Comparison of ENCODE assay signal across 16 cellular contexts in the genomic region with DNA sequence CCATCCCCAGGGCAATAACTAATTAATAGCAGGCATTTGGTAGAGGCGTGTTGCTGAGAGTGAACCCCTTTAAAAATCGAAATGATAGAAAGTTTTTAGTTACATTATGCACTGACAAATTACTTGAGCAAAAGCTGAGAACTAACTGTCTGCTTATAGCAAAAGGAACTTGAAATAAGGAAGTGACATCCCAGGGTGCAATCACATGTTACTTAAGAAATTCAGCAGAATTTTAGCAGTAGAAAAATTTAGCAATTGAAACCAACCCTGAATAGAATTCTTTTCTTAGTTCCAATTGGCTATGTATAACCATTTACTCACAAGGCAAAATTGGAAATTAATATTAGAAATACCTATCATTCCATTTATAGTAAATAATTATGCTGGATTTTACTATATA.
A peak's percentile ranks its signal among the peaks of the same experiment; 100 is the strongest.
DNase-seq lines count a peak whose midpoint lies in the region; ATAC-seq, FAIRE-seq and TF ChIP-seq lines count a peak whose summit lies in the region.
"Had no signal": no experiment of that assay in that cellular context is flagged by ENCODE, and none has a peak within 500 bp of the region (broad histone marks: within the 10 kb centered on the region; RNA-seq: fewer than 3 reads in every experiment).

No MANE protein-coding gene starts in this region.

- no peak overlapping the region for H2AFZ ChIP-seq in K562 (ENCODE audit: low read depth, low read length)

- peak; percentile 28 for ATAC-seq in GM18517 (IDR thresholded peaks at IDR 0.05; ENCODE audit: unreplicated experiment)
- no peak for ATAC-seq in K562
- no peak for ATAC-seq in GM21576 (IDR thresholded peaks at IDR 0.05; ENCODE audit: unreplicated experiment)
- no peak for ATAC-seq in HG02938 (IDR thresholded peaks at IDR 0.05; ENCODE audit: unreplicated experiment)
- ATAC-seq: activated T-cell treated with anti-CD3 and anti-CD28 coated beads, Interleukin-2, amount 50 U/mL, for 72 hours had no signal

- H3K4me3 ChIP-seq in K562 (no peak overlapping the region), transverse colon (no peak overlapping the region), SJCRH30 (no peak overlapping the region)
- H3K4me3 ChIP-seq: adrenal gland had no signal

- BruUV-seq in K562 (replicated peaks; lab: Mats Ljungman, UMichigan) = no TSS peak

- no peak for FAIRE-seq in K562 (lab: Jason Lieb, UNC)
- FAIRE-seq: endothelial cell of umbilical vein had no signal

- TF ChIP-seq POLR2A in K562 (conservative IDR thresholded peaks at IDR 0.05) (no peak), transverse colon (IDR thresholded peaks at IDR 0.05) (no peak)

- 43% methylated on average over 2 of the region's 2 CpGs for WGBS in K562 (ENCODE audit: insufficient coverage, low coverage, missing lambda C conversion rate)
- 62 to 100% methylated on average over 2 of the region's 2 CpGs for WGBS in transverse colon (ENCODE audit: low coverage in 1 of 2), 2 donors

- in situ Hi-C loops in K562 (cut with MboI) (no loop called here), transverse colon (cut with MboI; ENCODE audit: low pct_ligation_motif_present in 1 of 4, low pct_unique_long_range_greater_than_20kb in 1 of 4, low sequenced_read_pairs in 3 of 4) (no loop called here)

- DNase-seq in NOMO-1 treated with DMSO at 0.1 percent for 48 hours (lab: John Stamatoyannopoulos, UW; ENCODE audit: unreplicated experiment) = peak; percentile 87
- no peak for DNase-seq in K562 (ENCODE audit: extremely low read depth in 1 of 4, low spot score in 3 of 4)
- no peak for DNase-seq in transverse colon
- no peak for DNase-seq in SJCRH30
- DNase-seq: activated CD4-positive, alpha-beta T cell treated with anti-CD3 and anti-CD28 coated beads, Interleukin-2, amount 50 U/mL, for 1 hour; activated T-cell treated with anti-CD3 and anti-CD28 coated beads, Interleukin-2, amount 50 U/mL, for 72 hours; GOT3; IMR-90; NCI-H1694; NCI-H524 had no signal

- peaks cover 3 to 8% of the 10 kb centered on the region in 2 experiments; a peak in 1 of 5 replicates for H3K4me1 ChIP-seq in K562 (replicated peaks in 1 of 2; ENCODE audit: control insufficient read depth in 2 of 2, insufficient read depth in 2 of 2, low read length in 2 of 2)
- peaks cover 0 to under 1% (median 0%) of the 10 kb centered on the region in 4 donors for H3K4me1 ChIP-seq in transverse colon
- no peaks in the 10 kb centered on the region for H3K4me1 ChIP-seq in SJCRH30
- H3K4me1 ChIP-seq: adrenal gland had no signal

- intact Hi-C loops in K562 (cut with micrococcal nuclease) (no loop called here), transverse colon (cut with DNase I; ENCODE audit: low total_unique reads) (no loop called here)

- TF ChIP-seq CTCF in K562 (IDR thresholded peaks at IDR 0.05 in 2 of 3, conservative IDR thresholded peaks at IDR 0.05 in 1 of 3; ENCODE audit: insufficient read depth in 2 of 3, low read depth in 1 of 3, low read length in 3 of 3) (no peak), transverse colon (IDR thresholded peaks at IDR 0.05) (no peak)

- POLR2A ChIA-PET in K562 (lab: Yijun Ruan, JAX) = no interaction called here

- no peak overlapping the region for H3K9ac ChIP-seq in K562 (ENCODE audit: insufficient read depth in 1 of 2, low read depth in 2 of 2, low read length in 2 of 2)

- H4K20me1 ChIP-seq in K562 (replicated peaks; ENCODE audit: control insufficient read depth, insufficient read depth, low read length) = no peaks in the 10 kb centered on the region

- TF ChIP-seq EP300 in K562 (IDR thresholded peaks at IDR 0.05; ENCODE audit: low read length) (no peak), transverse colon (IDR thresholded peaks at IDR 0.05; ENCODE audit: low read depth) (no peak)

- CTCF ChIA-PET in K562 (lab: Yijun Ruan, JAX; ENCODE audit: low intra/inter-chr PET ratio) = no interaction called here

- H3K27me3 ChIP-seq in K562 (ENCODE audit: control insufficient read depth in 2 of 2, insufficient read depth in 2 of 2, low read length in 2 of 2) (no peaks in the 10 kb centered on the region), transverse colon (no peaks in the 10 kb centered on the region), SJCRH30 (peaks cover 2% of the 10 kb centered on the region; the same call in 1 of the 2 replicates)
- H3K27me3 ChIP-seq: adrenal gland had no signal

- H3K27ac ChIP-seq in K562 (ENCODE audit: extremely low read depth, low read depth, low read length) (no peak overlapping the region), transverse colon (peak overlapping the region in 3 of 4 donors; percentile 15 to 52 (median 41)), SJCRH30 (no peak overlapping the region)
- H3K27ac ChIP-seq: RWPE1 had no signal

- H3K4me2 ChIP-seq in K562 (ENCODE audit: insufficient read depth, low read length) = no peak overlapping the region

- no peaks in the 10 kb centered on the region for H3K36me3 ChIP-seq in K562 (ENCODE audit: control insufficient read depth, insufficient read depth, low read length)
- no peaks in the 10 kb centered on the region for H3K36me3 ChIP-seq in transverse colon
- H3K36me3 ChIP-seq in SJCRH30 = no peaks in the 10 kb centered on the region; the same call in 1 of the 2 replicates
- H3K36me3 ChIP-seq: adrenal gland had no signal

- H3K9me3 ChIP-seq in K562 (replicated peaks; ENCODE audit: control insufficient read depth, insufficient read depth, low read depth, low read length) (no peaks in the 10 kb centered on the region), transverse colon (no peaks in the 10 kb centered on the region), SJCRH30 (replicated peaks) (no peaks in the 10 kb centered on the region)
- H3K9me3 ChIP-seq: adrenal gland had no signal

- H3K79me2 ChIP-seq in K562 (ENCODE audit: control insufficient read depth, insufficient read depth, low read length) = no peaks in the 10 kb centered on the region

- no peak for TF ChIP-seq RAD21 in K562 (CRISPR knock-in tag; conservative IDR thresholded peaks at IDR 0.05 in 1 of 2, IDR thresholded peaks at IDR 0.05 in 1 of 2)

- no peaks in the 10 kb centered on the region for H3K9me1 ChIP-seq in K562 (ENCODE audit: control insufficient read depth, insufficient read depth, low read length)

TF ChIP-seq in K562, 482 proteins besides CTCF, POLR2A, EP300 and RAD21:
- TF ChIP-seq ZFPM2 (CRISPR knock-in tag; IDR thresholded peaks at IDR 0.05) (no peak), SPI1 (IDR thresholded peaks at IDR 0.05; ENCODE audit: borderline replicate concordance, low read depth, low read length) (peak; percentile 84)

Comparison
In these comparisons a context has a peak if more than half of its experiments do, and no peak if none do; other contexts are left out.
1. H3K27ac ChIP-seq: peak in transverse colon (3 of 4); none in K562 (single experiment) and SJCRH30 (single experiment).